In the genomic region with DNA sequence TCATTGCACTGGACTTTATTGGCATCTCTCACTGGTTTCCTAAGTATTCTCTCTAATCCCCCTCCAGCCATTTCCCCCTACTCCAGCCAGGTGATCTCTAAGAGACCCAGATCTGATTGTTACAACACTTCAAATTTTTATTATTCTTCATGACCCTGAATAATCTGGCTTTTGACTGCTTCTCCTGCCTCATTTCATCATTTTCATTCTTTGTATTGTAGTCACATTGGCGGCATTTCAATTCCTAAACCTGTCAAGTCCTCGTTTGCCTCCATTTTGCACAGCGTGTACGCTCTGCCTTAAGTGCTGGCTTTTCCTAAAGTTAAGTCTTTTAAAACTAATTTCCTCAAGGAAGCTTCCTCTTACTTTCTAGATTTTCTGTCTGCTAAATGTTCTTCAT, we compare ENCODE assay signal across 10 cellular contexts. TPM values are rescaled to one million over a fixed set of nuclear protein-coding genes. Genes with fewer than 3 reads are reported as not detected.
DNase-seq lines count a peak whose midpoint lies in the region; ATAC-seq and TF ChIP-seq lines count a peak whose summit lies in the region.
"Had no signal": no experiment of that assay in that cellular context is flagged by ENCODE, and none has a peak within 500 bp of the region (broad histone marks: within the 10 kb centered on the region; RNA-seq: fewer than 3 reads in every experiment).

No MANE protein-coding gene starts in this region.

- intact Hi-C loops in activated CD4-positive, alpha-beta T cell treated with anti-CD3 and anti-CD28 coated beads, Interleukin-2, amount 10 ng/mL, durations not matched to agents 24 days and 14 days (cut with micrococcal nuclease) = no loop called here

- ATAC-seq in RWPE2 (ENCODE audit: low read depth) (peak; percentile 69), GM21515 (IDR thresholded peaks at IDR 0.05; ENCODE audit: unreplicated experiment) (no peak), HG03097 (IDR thresholded peaks at IDR 0.05; ENCODE audit: low FRiP score, unreplicated experiment) (no peak), GM18867 (IDR thresholded peaks at IDR 0.05; ENCODE audit: unreplicated experiment) (no peak)

- H3K9me3 Mint-ChIP-seq in activated CD4-positive, alpha-beta T cell treated with anti-CD3 and anti-CD28 coated beads, Interleukin-2, amount 10 ng/mL, durations not matched to agents 24 days and 14 days = no peaks in the 10 kb centered on the region
- no peaks in the 10 kb centered on the region for H3K9me3 Mint-ChIP-seq in endothelial cell (ENCODE audit: unreplicated experiment)

- H2AFZ ChIP-seq in osteoblast (ENCODE audit: low read length) = no peak overlapping the region

- peaks cover 14% of the 10 kb centered on the region for H3K36me3 ChIP-seq in RWPE2 (ENCODE audit: low read depth)
- no peaks in the 10 kb centered on the region for H3K36me3 ChIP-seq in osteoblast (ENCODE audit: insufficient read depth, low read length)

- no peak overlapping the region for H3K4me3 Mint-ChIP-seq in activated CD4-positive, alpha-beta T cell treated with anti-CD3 and anti-CD28 coated beads, Interleukin-2, amount 10 ng/mL, durations not matched to agents 24 days and 14 days
- no peak overlapping the region for H3K4me3 Mint-ChIP-seq in endothelial cell (ENCODE audit: unreplicated experiment)

- peaks cover 27% of the 10 kb centered on the region for H3K4me1 ChIP-seq in RWPE2 (ENCODE audit: insufficient read depth, poor library complexity, severe bottlenecking)
- peaks cover 27% of the 10 kb centered on the region for H3K4me1 ChIP-seq in osteoblast (ENCODE audit: insufficient read depth, low read length)
- H3K4me1 ChIP-seq: testis had no signal

- H3K79me2 ChIP-seq in osteoblast (ENCODE audit: insufficient read depth, low read length) = peaks cover 94% of the 10 kb centered on the region

- peaks cover 9% of the 10 kb centered on the region for H3K4me1 Mint-ChIP-seq in activated CD4-positive, alpha-beta T cell treated with anti-CD3 and anti-CD28 coated beads, Interleukin-2, amount 10 ng/mL, durations not matched to agents 24 days and 14 days
- H3K4me1 Mint-ChIP-seq in endothelial cell (ENCODE audit: unreplicated experiment) = peaks cover 16% of the 10 kb centered on the region

- peaks cover 7% of the 10 kb centered on the region for H3K36me3 Mint-ChIP-seq in activated CD4-positive, alpha-beta T cell treated with anti-CD3 and anti-CD28 coated beads, Interleukin-2, amount 10 ng/mL, durations not matched to agents 24 days and 14 days (ENCODE audit: low read depth)
- peaks cover 3% of the 10 kb centered on the region for H3K36me3 Mint-ChIP-seq in endothelial cell (ENCODE audit: low read depth, unreplicated experiment)

- H3K27me3 Mint-ChIP-seq in activated CD4-positive, alpha-beta T cell treated with anti-CD3 and anti-CD28 coated beads, Interleukin-2, amount 10 ng/mL, durations not matched to agents 24 days and 14 days = no peaks in the 10 kb centered on the region
- H3K27me3 Mint-ChIP-seq in endothelial cell (ENCODE audit: unreplicated experiment) = no peaks in the 10 kb centered on the region

- H4K20me1 ChIP-seq in osteoblast (ENCODE audit: insufficient read depth, low read length) = peaks cover 69% of the 10 kb centered on the region

- peak overlapping the region; percentile 67 for H3K27ac ChIP-seq in RWPE2 (ENCODE audit: poor library complexity, severe bottlenecking)
- H3K27ac ChIP-seq in osteoblast (ENCODE audit: low read depth, low read length) = peak overlapping the region; percentile 28
- H3K27ac ChIP-seq: testis had no signal

- peak overlapping the region; percentile 8 for H3K27ac Mint-ChIP-seq in activated CD4-positive, alpha-beta T cell treated with anti-CD3 and anti-CD28 coated beads, Interleukin-2, amount 10 ng/mL, durations not matched to agents 24 days and 14 days
- peak overlapping the region; percentile 16 for H3K27ac Mint-ChIP-seq in endothelial cell (ENCODE audit: unreplicated experiment)

- H3K27me3 ChIP-seq in RWPE2 (ENCODE audit: insufficient read depth, poor library complexity, severe bottlenecking) = no peaks in the 10 kb centered on the region
- no peaks in the 10 kb centered on the region for H3K27me3 ChIP-seq in osteoblast (ENCODE audit: insufficient read depth, low read length)
- H3K27me3 ChIP-seq: testis had no signal

- DNase-seq in activated CD4-positive, alpha-beta T cell treated with anti-CD3 and anti-CD28 coated beads, Interleukin-2, amount 10 ng/mL, durations not matched to agents 24 days and 14 days = no peak
- no peak for DNase-seq in activated CD4-positive, alpha-beta T cell treated with anti-CD3 and anti-CD28 coated beads, Interleukin-2, amount 50 U/mL, for 48 hours
- DNase-seq in RWPE2 (ENCODE audit: low spot score) (no peak), endothelial cell (ENCODE audit: low spot score) (no peak), osteoblast (ENCODE audit: insufficient read length, low spot score, missing footprints) (peak; percentile 18)
- DNase-seq: NCI-H2171 treated with DMSO at 0.1 percent for 48 hours, testis had no signal

- H3K9me3 ChIP-seq in RWPE2 (ENCODE audit: severe bottlenecking) = no peaks in the 10 kb centered on the region
- H3K9me3 ChIP-seq in osteoblast (ENCODE audit: low read depth, low read length) = no peaks in the 10 kb centered on the region
- H3K9me3 ChIP-seq: testis had no signal

- H3K4me2 ChIP-seq in osteoblast (ENCODE audit: insufficient read depth, low read length) = no peak overlapping the region

- no peak overlapping the region for H3K4me3 ChIP-seq in RWPE2 (ENCODE audit: severe bottlenecking)
- H3K4me3 ChIP-seq in osteoblast (ENCODE audit: insufficient read depth, low read length) = no peak overlapping the region
- H3K4me3 ChIP-seq: testis had no signal

- TF ChIP-seq CTCF in RWPE2 (IDR thresholded peaks at IDR 0.05; ENCODE audit: poor library complexity, severe bottlenecking) (no peak), endothelial cell (IDR thresholded peaks at IDR 0.05; ENCODE audit: unreplicated experiment) (no peak), osteoblast (IDR thresholded peaks at IDR 0.05; ENCODE audit: extremely low read depth, low read depth, low read length) (no peak)

RNA-seq across cellular contexts. Expression of gene UBE2K, which starts 31.6 kb away (rescaled TPM):
- 99.4 and 106 TPM in 2 replicates for total RNA-seq in activated CD4-positive, alpha-beta T cell treated with anti-CD3 and anti-CD28 coated beads, Interleukin-2, amount 10 ng/mL, durations not matched to agents 24 days and 14 days
- total RNA-seq in endothelial cell (ENCODE audit: unreplicated experiment) (102 TPM), osteoblast (19.2 and 19.4 TPM in 2 replicates)
